Comparison of ENCODE assay signal across 7 cellular contexts in the genomic region with DNA sequence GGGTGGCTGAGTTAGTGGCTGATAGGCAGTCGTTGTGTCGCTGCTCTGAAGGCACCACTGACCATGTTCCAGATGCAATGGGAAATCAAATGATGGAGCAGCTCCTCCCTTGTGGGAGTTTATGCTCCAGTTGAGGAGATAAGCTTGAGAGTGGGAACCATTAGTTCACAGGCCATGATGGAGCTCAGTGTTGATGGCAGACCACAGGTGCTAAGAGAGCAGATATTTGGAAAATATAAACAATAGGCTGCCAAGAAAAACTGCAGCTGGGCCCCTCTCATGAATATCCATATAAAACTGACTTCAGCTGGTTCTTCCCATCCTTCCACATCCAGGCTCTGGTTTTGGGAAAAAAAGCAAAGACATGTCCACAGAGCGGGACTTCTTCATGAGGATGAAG.
"Had no signal": no experiment of that assay in that cellular context is flagged by ENCODE, and none has a peak within 500 bp of the region (broad histone marks: within the 10 kb centered on the region; RNA-seq: fewer than 3 reads in every experiment).

No MANE protein-coding gene starts in this region.

- DNase-seq: H7, HFFc6 had no signal

- H3K9me3 ChIP-seq: HAP-1 had no signal

- H3K4me2 ChIP-seq: GM23338 had no signal

- FAIRE-seq: HepG2 had no signal

- H3K36me3 ChIP-seq: HAP-1 had no signal

- H3K4me3 ChIP-seq: GM23338, HAP-1 had no signal

- H3K27ac ChIP-seq: HL-60 had no signal

- H3K4me1 ChIP-seq: HAP-1 had no signal

- ATAC-seq: GM23338, HCT116 had no signal

- H2AFZ ChIP-seq: GM23338 had no signal
